ENCODE assay signal across 18 cellular contexts in genomic region chr2:241728627-241729026, GRCh38. TPM values are rescaled to one million over a fixed set of nuclear protein-coding genes. Genes with fewer than 3 reads are reported as not detected.
DNase-seq lines count a peak whose midpoint lies in the region; ATAC-seq, FAIRE-seq and TF ChIP-seq lines count a peak whose summit lies in the region.
"Had no signal": no experiment of that assay in that cellular context is flagged by ENCODE, and none has a peak within 500 bp of the region (broad histone marks: within the 10 kb centered on the region; RNA-seq: fewer than 3 reads in every experiment).

No MANE protein-coding gene starts in this region.

- H3K4me1 Mint-ChIP-seq in mesothelial cell of epicardium, result peaks cover 5% of the 10 kb centered on the region

- H3K36me3 ChIP-seq in kidney (ENCODE audit: control insufficient read depth in 1 of 2, insufficient read depth in 2 of 2, low read length in 2 of 2), result peaks cover 0 to 4% of the 10 kb centered on the region in 2 donors
- H3K36me3 ChIP-seq: transverse colon had no signal

- no peak for ATAC-seq in GM18873 (IDR thresholded peaks at IDR 0.05; ENCODE audit: low FRiP score, unreplicated experiment)
- ATAC-seq: effector memory CD8-positive, alpha-beta T cell had no signal

- H3K27ac Mint-ChIP-seq in mesothelial cell of epicardium, result no peak overlapping the region
- H3K27ac Mint-ChIP-seq: activated naive CD4-positive, alpha-beta T cell treated with anti-CD3 and anti-CD28 coated beads for 36 hours; effector memory CD8-positive, alpha-beta T cell had no signal

- DNase-seq in dorsolateral prefrontal cortex (peak; percentile 29 to 81 (median 76)), kidney (peak; percentile 86), putamen (ENCODE audit: low spot score) (peak; percentile 64), mesothelial cell of epicardium (ENCODE audit: low spot score in 2 of 2, unreplicated experiment in 2 of 2) (no peak)
- DNase-seq in activated CD4-positive, CD25-positive, alpha-beta regulatory T cell treated with anti-CD3 and anti-CD28 coated beads, Interleukin-2, amount 50 U/mL, for 72 hours, result no peak
- DNase-seq in activated CD4-positive, alpha-beta T cell treated with anti-CD3 and anti-CD28 coated beads for 48 hours, result no peak
- DNase-seq: activated naive CD4-positive, alpha-beta T cell treated with anti-CD3 and anti-CD28 coated beads for 36 hours; effector memory CD8-positive, alpha-beta T cell; NCI-H510A; stimulated activated CD4-positive, alpha-beta T cell treated with anti-CD3 and anti-CD28 coated beads, Interleukin-2, amount 100 ng/mL, for 48 hours; stimulated activated CD8-positive, alpha-beta memory T cell treated with anti-CD3 and anti-CD28 coated beads, Interleukin-4, amount 100 ng/mL, for 48 hours; T-helper 1 cell; transverse colon had no signal

- H3K4me3 ChIP-seq in dorsolateral prefrontal cortex (peak overlapping the region in 15 of 59 donors; percentile 2 to 32 (median 18)), kidney (ENCODE audit: low read length in 2 of 2) (no peak overlapping the region)
- H3K4me3 ChIP-seq: transverse colon had no signal

- peak overlapping the region; percentile 16; the same call in 1 of the 2 replicates for H3K27ac ChIP-seq in C4-2B
- H3K27ac ChIP-seq in dorsolateral prefrontal cortex, result peak overlapping the region in 56 of 59 donors; percentile 37 to 86 (median 73)
- peak overlapping the region in 1 of 2 donors; percentile 54 for H3K27ac ChIP-seq in kidney (ENCODE audit: low read depth in 2 of 2, low read length in 2 of 2)
- H3K27ac ChIP-seq: transverse colon had no signal

- no peak for FAIRE-seq in kidney (lab: Jason Lieb, UNC)
- FAIRE-seq: bronchial epithelial cell, GM18507 had no signal

- peaks cover 7% of the 10 kb centered on the region for H3K9me3 Mint-ChIP-seq in mesothelial cell of epicardium
- H3K9me3 Mint-ChIP-seq: activated naive CD4-positive, alpha-beta T cell treated with anti-CD3 and anti-CD28 coated beads for 36 hours; effector memory CD8-positive, alpha-beta T cell had no signal

- H3K36me3 Mint-ChIP-seq in mesothelial cell of epicardium, result peaks cover 24% of the 10 kb centered on the region

- H3K27me3 ChIP-seq in dorsolateral prefrontal cortex, result no peaks in the 10 kb centered on the region
- H3K27me3 ChIP-seq: transverse colon had no signal

- no peaks in the 10 kb centered on the region for H3K4me1 ChIP-seq in kidney (ENCODE audit: control insufficient read depth in 1 of 2, insufficient read depth in 1 of 2, low read depth in 1 of 2, low read length in 2 of 2)
- H3K4me1 ChIP-seq: transverse colon had no signal

- intact Hi-C loops in dorsolateral prefrontal cortex (cut with DNase I) (loop anchor here in 1 of 2 donors (2.0 kb wide), 1 partner anchor 26 kb away; the partner anchor contains the start of gene ING5), kidney (cut with DNase I) (no loop called here)

- H3K4me3 Mint-ChIP-seq in mesothelial cell of epicardium, result no peak overlapping the region
- H3K4me3 Mint-ChIP-seq: activated naive CD4-positive, alpha-beta T cell treated with anti-CD3 and anti-CD28 coated beads for 36 hours; effector memory CD8-positive, alpha-beta T cell had no signal

- TF ChIP-seq CTCF in C4-2B (conservative IDR thresholded peaks at IDR 0.05) (no peak), dorsolateral prefrontal cortex (IDR thresholded peaks at IDR 0.05 in 54 of 56, conservative IDR thresholded peaks at IDR 0.05 in 2 of 56; ENCODE audit: low read depth in 1 of 56, partially characterized antibody in 56 of 56) (peak in 11 of 56 donors; percentile 5 to 41 (median 26)), kidney (IDR thresholded peaks at IDR 0.05; ENCODE audit: borderline replicate concordance, extremely low read depth, insufficient read depth) (no peak), mesothelial cell of epicardium (IDR thresholded peaks at IDR 0.05; ENCODE audit: unreplicated experiment) (no peak)

- no peaks in the 10 kb centered on the region for H3K27me3 Mint-ChIP-seq in mesothelial cell of epicardium (ENCODE audit: low read depth)
- H3K27me3 Mint-ChIP-seq: effector memory CD8-positive, alpha-beta T cell had no signal

- H3K9me3 ChIP-seq in kidney (ENCODE audit: control insufficient read depth in 1 of 2, low read length in 2 of 2), result no peaks in the 10 kb centered on the region
- H3K9me3 ChIP-seq: transverse colon had no signal

- no peak overlapping the region for H3K9ac ChIP-seq in kidney (ENCODE audit: low read length in 2 of 2)

RNA-seq across cellular contexts. Expression of gene D2HGDH, which starts 5.8 kb away (rescaled TPM):
- 10 to 100 TPM; 17.2 to 49.8 (median 28.8) TPM for total RNA-seq in dorsolateral prefrontal cortex
- 37.0 TPM for total RNA-seq in kidney
- 49.3 TPM for polyA plus RNA-seq in kidney (ENCODE audit: insufficient read depth, low read depth, low replicate concordance)
- 55.5 to 60.3 TPM (median 56.6 TPM) in 3 replicates for total RNA-seq in mesothelial cell of epicardium

RNA-seq across cellular contexts. Expression of gene ING5, which starts 26.8 kb away (rescaled TPM):
- total RNA-seq in dorsolateral prefrontal cortex, result 10 to 100 TPM; 41.5 to 97.4 (median 61.9) TPM
- total RNA-seq in kidney, result 27.3 TPM
- 37.7 TPM for polyA plus RNA-seq in kidney (ENCODE audit: insufficient read depth, low read depth, low replicate concordance)
- total RNA-seq in mesothelial cell of epicardium, result 50.8 to 56.9 TPM (median 51.8 TPM) in 3 replicates

RNA-seq across cellular contexts. Expression of gene DTYMK, which starts 42.0 kb away (rescaled TPM):
- total RNA-seq in dorsolateral prefrontal cortex (10 to 100 TPM in 119 of 120 experiments, 1 to 10 TPM in 1; 9.9 to 26.6 (median 15.6) TPM), kidney (19.0 TPM), mesothelial cell of epicardium (32.1 to 36.5 TPM (median 35.0 TPM) in 3 replicates)
- polyA plus RNA-seq in kidney (ENCODE audit: insufficient read depth, low read depth, low replicate concordance), result 27.1 TPM

RNA-seq across cellular contexts. Expression of gene GAL3ST2, which starts 48.0 kb away (rescaled TPM):
- total RNA-seq in dorsolateral prefrontal cortex, result 1 to 10 TPM in 91 of 120 experiments, under 1 TPM in 27, not detected in 2; 0.42 to 4.8 (median 1.5) TPM
- total RNA-seq in kidney, result 0.19 TPM
- 0.39 TPM for polyA plus RNA-seq in kidney (ENCODE audit: insufficient read depth, low read depth, low replicate concordance)
- total RNA-seq in mesothelial cell of epicardium, result 0.86 to 1.1 TPM (median 1.1 TPM) in 3 replicates
- total RNA-seq: activated naive CD4-positive, alpha-beta T cell treated with anti-CD3 and anti-CD28 coated beads for 36 hours; bronchial epithelial cell; LHCN-M2 had no signal

Comparison
In these comparisons a context has a peak if more than half of its experiments do, and no peak if none do; other contexts are left out.
1. DNase-seq: peak in dorsolateral prefrontal cortex (10 of 10), kidney (single experiment) and putamen (single experiment); none in activated CD4-positive, CD25-positive, alpha-beta regulatory T cell treated with anti-CD3 and anti-CD28 coated beads, Interleukin-2, amount 50 U/mL, for 72 hours (single experiment), mesothelial cell of epicardium (0 of 2) and activated CD4-positive, alpha-beta T cell treated with anti-CD3 and anti-CD28 coated beads for 48 hours (single experiment).